Comparison of ENCODE assay signal across 8 cellular contexts in the genomic region with DNA sequence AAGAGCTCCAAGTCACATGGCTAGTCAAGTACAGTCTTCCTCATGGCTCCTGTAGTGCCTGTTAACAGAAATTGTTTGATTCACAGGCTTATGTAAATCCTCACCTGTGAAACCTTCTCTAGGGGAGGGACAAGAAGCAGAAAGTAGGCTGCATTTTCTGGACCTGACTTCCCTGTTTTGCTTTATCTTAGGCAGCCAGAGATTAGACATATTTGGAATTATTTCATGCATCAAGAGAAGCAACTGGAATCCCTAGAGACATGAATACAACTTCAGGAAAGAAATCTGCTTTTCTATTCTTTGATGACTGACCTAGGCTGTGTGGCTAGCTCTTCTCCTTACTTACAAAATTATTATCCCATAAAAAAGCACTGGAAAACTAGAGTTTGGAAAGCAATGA. TPM values are rescaled to one million over a fixed set of nuclear protein-coding genes. Genes with fewer than 3 reads are reported as not detected.
DNase-seq lines count a peak whose midpoint lies in the region; ATAC-seq and TF ChIP-seq lines count a peak whose summit lies in the region.

No MANE protein-coding gene starts in this region.

- no peaks in the 10 kb centered on the region for H3K27me3 Mint-ChIP-seq in Caco-2 (ENCODE audit: insufficient read depth, unreplicated experiment)
- no peaks in the 10 kb centered on the region for H3K27me3 Mint-ChIP-seq in activated CD4-positive, alpha-beta memory T cell treated with anti-CD3 and anti-CD28 coated beads for 36 hours

- H3K9me3 ChIP-seq in Caco-2 (no peaks in the 10 kb centered on the region), left ventricle myocardium inferior (replicated peaks) (no peaks in the 10 kb centered on the region)

- no TSS peak for BruUV-seq in Caco-2 (replicated peaks; lab: Mats Ljungman, UMichigan)

- POLR2A ChIA-PET in Caco-2 (lab: Charles Lee), result interaction anchor here (0.8 to 1.0 kb wide), 2 partner anchors 52 to 73 kb away, joined by 4 to 6 read pairs; no protein-coding TSS in a partner anchor
- POLR2A ChIA-PET in activated CD4-positive, alpha-beta memory T cell treated with anti-CD3 and anti-CD28 coated beads for 36 hours (lab: Charles Lee), result interaction anchor here (1.0 kb wide), 1 partner anchor 24 kb away, joined by 4 read pairs; no protein-coding TSS in a partner anchor

- H3K27ac Mint-ChIP-seq in Caco-2 (ENCODE audit: unreplicated experiment), result peak overlapping the region; percentile 92
- H3K27ac Mint-ChIP-seq in activated CD4-positive, alpha-beta memory T cell treated with anti-CD3 and anti-CD28 coated beads for 36 hours, result peak overlapping the region; percentile 14

- intact Hi-C loops in Caco-2 (cut with micrococcal nuclease; ENCODE audit: unreplicated experiment), result loop anchor here (2.0 kb wide), 1 partner anchor 20 kb away; no protein-coding TSS in a partner anchor
- intact Hi-C loops in activated CD4-positive, alpha-beta memory T cell treated with anti-CD3 and anti-CD28 coated beads for 36 hours (cut with micrococcal nuclease), result no loop called here
- intact Hi-C loops in left ventricle myocardium inferior (cut with micrococcal nuclease), result no loop called here

- ATAC-seq in GM21717 (IDR thresholded peaks at IDR 0.05; ENCODE audit: unreplicated experiment) (no peak), HG03521 (IDR thresholded peaks at IDR 0.05; ENCODE audit: unreplicated experiment) (no peak)

- H3K9ac ChIP-seq in rectal smooth muscle tissue (ENCODE audit: low read length), result no peak overlapping the region

- H3K4me1 ChIP-seq in Caco-2, result peaks cover 37% of the 10 kb centered on the region
- H3K4me1 ChIP-seq in left ventricle myocardium inferior, result peaks cover 100% of the 10 kb centered on the region
- H3K4me1 ChIP-seq in rectal smooth muscle tissue (ENCODE audit: control insufficient read depth, insufficient read depth, low read length), result peaks cover 20% of the 10 kb centered on the region

- H3K27me3 ChIP-seq in Caco-2 (replicated peaks; ENCODE audit: control insufficient read depth, insufficient read depth, low read length), result no peaks in the 10 kb centered on the region
- H3K27me3 ChIP-seq in left ventricle myocardium inferior (ENCODE audit: low read depth), result no peaks in the 10 kb centered on the region
- H3K27me3 ChIP-seq in rectal smooth muscle tissue (ENCODE audit: control insufficient read depth, insufficient read depth, low read length), result no peaks in the 10 kb centered on the region

- no peak overlapping the region for H3K4me3 ChIP-seq in Caco-2 (ENCODE audit: low read depth, low read length)
- H3K4me3 ChIP-seq in left ventricle myocardium inferior, result no peak overlapping the region
- no peak overlapping the region for H3K4me3 ChIP-seq in rectal smooth muscle tissue (ENCODE audit: low read length)

- peak in 1 of 2 experiments; percentile 35 for DNase-seq in Caco-2
- no peak for DNase-seq in activated CD4-positive, alpha-beta memory T cell treated with anti-CD3 and anti-CD28 coated beads for 36 hours
- DNase-seq in left ventricle myocardium inferior, result no peak
- DNase-seq in effector CD8-positive, alpha-beta T cell (lab: John Stamatoyannopoulos, UW), result no peak
- DNase-seq in Ammon's horn (ENCODE audit: low spot score), result no peak

- peaks cover 52% of the 10 kb centered on the region for H3K36me3 Mint-ChIP-seq in Caco-2 (ENCODE audit: insufficient read depth, unreplicated experiment)
- H3K36me3 Mint-ChIP-seq in activated CD4-positive, alpha-beta memory T cell treated with anti-CD3 and anti-CD28 coated beads for 36 hours, result peaks cover 6% of the 10 kb centered on the region

- CTCF ChIA-PET in Caco-2 (lab: Charles Lee), result interaction anchor here (0.5 to 1.5 kb wide), 8 partner anchors 10 to 1091 kb away, joined by 3 to 12 read pairs (median 4); no protein-coding TSS in a partner anchor
- CTCF ChIA-PET in activated CD4-positive, alpha-beta memory T cell treated with anti-CD3 and anti-CD28 coated beads for 36 hours (lab: Charles Lee), result interaction anchor here (0.8 to 1.5 kb wide), 6 partner anchors 9 to 369 kb away, joined by 3 to 5 read pairs (median 3); no protein-coding TSS in a partner anchor

- TF ChIP-seq CTCF in Caco-2 (IDR thresholded peaks at IDR 0.05; ENCODE audit: insufficient read depth in 1 of 2, low read depth in 1 of 2, low read length in 1 of 2, severe bottlenecking in 1 of 2, unreplicated experiment in 1 of 2) (no peak), left ventricle myocardium inferior (IDR thresholded peaks at IDR 0.05; ENCODE audit: borderline replicate concordance) (no peak)

- H3K27ac ChIP-seq in left ventricle myocardium inferior (replicated peaks), result peak overlapping the region; percentile 97
- peak overlapping the region; percentile 78 for H3K27ac ChIP-seq in rectal smooth muscle tissue (ENCODE audit: low read depth, low read length)

- peaks cover 53% of the 10 kb centered on the region for H3K4me1 Mint-ChIP-seq in Caco-2 (ENCODE audit: low read depth, unreplicated experiment)
- peaks cover 44% of the 10 kb centered on the region for H3K4me1 Mint-ChIP-seq in activated CD4-positive, alpha-beta memory T cell treated with anti-CD3 and anti-CD28 coated beads for 36 hours (ENCODE audit: low read depth)

- H3K36me3 ChIP-seq in Caco-2 (ENCODE audit: control insufficient read depth, insufficient read depth, low read length) (peaks cover 3% of the 10 kb centered on the region; the same call in 1 of the 2 replicates), left ventricle myocardium inferior (no peaks in the 10 kb centered on the region), rectal smooth muscle tissue (ENCODE audit: control insufficient read depth, insufficient read depth, low read length) (peaks cover 3% of the 10 kb centered on the region)

- H3K9me3 Mint-ChIP-seq in Caco-2 (ENCODE audit: unreplicated experiment), result no peaks in the 10 kb centered on the region
- H3K9me3 Mint-ChIP-seq in activated CD4-positive, alpha-beta memory T cell treated with anti-CD3 and anti-CD28 coated beads for 36 hours, result no peaks in the 10 kb centered on the region

- H3K4me3 Mint-ChIP-seq in Caco-2 (ENCODE audit: unreplicated experiment), result peak overlapping the region; percentile 34
- no peak overlapping the region for H3K4me3 Mint-ChIP-seq in activated CD4-positive, alpha-beta memory T cell treated with anti-CD3 and anti-CD28 coated beads for 36 hours

RNA-seq across cellular contexts. Expression of a gene that starts 52.3 kb away (rescaled TPM):
- 418 and 426 TPM in 2 replicates for total RNA-seq in Caco-2 (2022)
- total RNA-seq in activated CD4-positive, alpha-beta memory T cell treated with anti-CD3 and anti-CD28 coated beads for 36 hours, result 100 to 1,000 TPM; 155 to 162 TPM
- total RNA-seq in left ventricle myocardium inferior, result 649 TPM
